ENCODE assay signal across 30 cellular contexts in genomic region chr1:227330279-227330678, GRCh38.
"Had no signal": no experiment of that assay in that cellular context is flagged by ENCODE, and none has a peak within 500 bp of the region (broad histone marks: within the 10 kb centered on the region; RNA-seq: fewer than 3 reads in every experiment).

No MANE protein-coding gene starts in this region.

- H3K9me3 Mint-ChIP-seq: stimulated activated memory B cell treated with anti-CD40 and anti-IgM and Interleukin-4, amounts not matched to agents 10 μg/mL and 1 μg/mL and 100 μg/mL, for 72 hours had no signal

- DNase-seq: activated CD4-positive, alpha-beta T cell treated with anti-CD3 and anti-CD28 coated beads for 48 hours; activated CD4-positive, alpha-beta T cell treated with anti-CD3 and anti-CD28 coated beads, Interleukin-2, amount 50 U/mL, for 48 hours; activated CD8-positive, alpha-beta memory T cell treated with anti-CD3 and anti-CD28 coated beads, Interleukin-2, amount 50 U/mL, for 4 hours; activated gamma-delta T cell; activated naive CD4-positive, alpha-beta T cell treated with anti-CD3 and anti-CD28 coated beads, Interleukin-2, amount 10 ng/mL, durations not matched to agents 7 days and 5 days; activated naive CD8-positive, alpha-beta T cell treated with anti-CD3 and anti-CD28 coated beads, Interleukin-2, amount 10 ng/mL, durations not matched to agents 7 days and 5 days; activated T-cell treated with anti-CD3 and anti-CD28 coated beads, Interleukin-2, amount 50 U/mL, for 24 hours; dorsolateral prefrontal cortex; effector memory CD4-positive, alpha-beta T cell; erythroblast; gastrocnemius medialis; glutamatergic neuron; left cardiac atrium; left ventricle myocardium superior; naive thymus-derived CD8-positive, alpha-beta T cell; occipital lobe; psoas muscle; sigmoid colon; small intestine; stimulated activated CD4-positive, alpha-beta T cell treated with anti-CD3 and anti-CD28 coated beads, Interleukin-4, amount 100 ng/mL, for 24 hours; transverse colon; WERI-Rb-1 had no signal

- H3K4me1 Mint-ChIP-seq: activated naive CD4-positive, alpha-beta T cell treated with anti-CD3 and anti-CD28 coated beads, Interleukin-2, amount 10 ng/mL, durations not matched to agents 7 days and 5 days; brain; mesothelial cell of epicardium; naive thymus-derived CD8-positive, alpha-beta T cell; stimulated activated memory B cell treated with anti-CD40 and anti-IgM and Interleukin-4, amounts not matched to agents 10 μg/mL and 1 μg/mL and 100 μg/mL, for 72 hours had no signal

- H3K27me3 Mint-ChIP-seq: stimulated activated memory B cell treated with anti-CD40 and anti-IgM and Interleukin-4, amounts not matched to agents 10 μg/mL and 1 μg/mL and 100 μg/mL, for 72 hours had no signal

- H3K4me3 ChIP-seq: ascending aorta, coronary artery, dorsolateral prefrontal cortex, gastrocnemius medialis, psoas muscle, sigmoid colon, transverse colon had no signal

- H3K4me3 Mint-ChIP-seq: activated naive CD4-positive, alpha-beta T cell treated with anti-CD3 and anti-CD28 coated beads, Interleukin-2, amount 10 ng/mL, durations not matched to agents 7 days and 5 days; activated naive CD8-positive, alpha-beta T cell treated with anti-CD3 and anti-CD28 coated beads, Interleukin-2, amount 10 ng/mL, durations not matched to agents 7 days and 5 days; activated T-cell treated with anti-CD3 and anti-CD28 coated beads, Interleukin-2, amount 50 U/mL, for 24 hours; brain; mesothelial cell of epicardium; naive thymus-derived CD8-positive, alpha-beta T cell; neural crest cell; stimulated activated memory B cell treated with anti-CD40 and anti-IgM and Interleukin-4, amounts not matched to agents 10 μg/mL and 1 μg/mL and 100 μg/mL, for 72 hours had no signal

- ATAC-seq: activated CD4-positive, CD25-positive, alpha-beta regulatory T cell treated with anti-CD3 and anti-CD28 coated beads, Interleukin-2, amount 50 U/mL, for 24 hours; gastrocnemius medialis; left cardiac atrium; naive thymus-derived CD8-positive, alpha-beta T cell; psoas muscle; stimulated activated memory B cell treated with anti-CD40 and anti-IgM and Interleukin-4, amounts not matched to agents 10 μg/mL and 1 μg/mL and 100 μg/mL, for 72 hours had no signal

- H3K79me2 ChIP-seq: parathyroid adenoma had no signal

- H3K36me3 Mint-ChIP-seq: activated naive CD4-positive, alpha-beta T cell treated with anti-CD3 and anti-CD28 coated beads, Interleukin-2, amount 10 ng/mL, durations not matched to agents 7 days and 5 days; activated naive CD8-positive, alpha-beta T cell treated with anti-CD3 and anti-CD28 coated beads, Interleukin-2, amount 10 ng/mL, durations not matched to agents 7 days and 5 days; brain; mesothelial cell of epicardium; stimulated activated memory B cell treated with anti-CD40 and anti-IgM and Interleukin-4, amounts not matched to agents 10 μg/mL and 1 μg/mL and 100 μg/mL, for 72 hours had no signal

- H3K36me3 ChIP-seq: ascending aorta, gastrocnemius medialis, sigmoid colon, transverse colon, WERI-Rb-1 had no signal

- H3K27ac Mint-ChIP-seq: activated T-cell treated with anti-CD3 and anti-CD28 coated beads, Interleukin-2, amount 50 U/mL, for 24 hours; mesothelial cell of epicardium; naive thymus-derived CD8-positive, alpha-beta T cell; stimulated activated memory B cell treated with anti-CD40 and anti-IgM and Interleukin-4, amounts not matched to agents 10 μg/mL and 1 μg/mL and 100 μg/mL, for 72 hours had no signal

- H3K9ac ChIP-seq: parathyroid adenoma had no signal

- H3K27ac ChIP-seq: ascending aorta, coronary artery, gastrocnemius medialis, parathyroid adenoma, psoas muscle, sigmoid colon, transverse colon, WERI-Rb-1 had no signal

- H3K27me3 ChIP-seq: ascending aorta, dorsolateral prefrontal cortex, gastrocnemius medialis, sigmoid colon, transverse colon had no signal

- H3K4me1 ChIP-seq: ascending aorta, gastrocnemius medialis, psoas muscle, sigmoid colon had no signal

- H2AFZ ChIP-seq: parathyroid adenoma had no signal

- H3K9me3 ChIP-seq: ascending aorta, gastrocnemius medialis, psoas muscle, transverse colon had no signal
